ENCODE assay signal across 20 cellular contexts in genomic region chr5:178090856-178091255, GRCh38. TPM values are rescaled to one million over a fixed set of nuclear protein-coding genes. Genes with fewer than 3 reads are reported as not detected.
A peak's percentile ranks its signal among the peaks of the same experiment; 100 is the strongest.
DNase-seq lines count a peak whose midpoint lies in the region; ATAC-seq and TF ChIP-seq lines count a peak whose summit lies in the region.
"Had no signal": no experiment of that assay in that cellular context is flagged by ENCODE, and none has a peak within 500 bp of the region (broad histone marks: within the 10 kb centered on the region; RNA-seq: fewer than 3 reads in every experiment).

No MANE protein-coding gene starts in this region.

- peaks cover 11% of the 10 kb centered on the region for H3K9me3 Mint-ChIP-seq in MCF 10A (ENCODE audit: unreplicated experiment)

- no peaks in the 10 kb centered on the region for H3K36me3 ChIP-seq in mammary epithelial cell (ENCODE audit: insufficient read depth, low read length)
- H3K36me3 ChIP-seq: HAP-1 had no signal

- POLR2A ChIA-PET in MCF 10A (lab: Yijun Ruan, JAX), result interaction anchor here (0.6 to 1.9 kb wide), 2 partner anchors 13 to 117 kb away, joined by 5 to 7 read pairs; no protein-coding TSS in a partner anchor

- WGBS in mammary epithelial cell (ENCODE audit: low coverage, missing lambda C conversion rate), result 2% methylated on average over 6 of the region's 6 CpGs

- H3K27ac ChIP-seq in mammary epithelial cell (ENCODE audit: insufficient read depth, low read depth, low read length), result no peak overlapping the region
- H3K27ac ChIP-seq: SK-N-MC had no signal

- H3K4me3 Mint-ChIP-seq in MCF 10A (ENCODE audit: unreplicated experiment), result no peak overlapping the region
- H3K4me3 Mint-ChIP-seq: CD14-positive monocyte had no signal

- H3K4me3 ChIP-seq in mammary epithelial cell (replicated peaks in 1 of 3; ENCODE audit: insufficient read depth in 1 of 3, low read depth in 2 of 3, low read length in 3 of 3), result no peak overlapping the region
- no peak overlapping the region for H3K4me3 ChIP-seq in epithelial cell of esophagus (ENCODE audit: low read length)
- H3K4me3 ChIP-seq: HAP-1, K562, SK-N-MC had no signal

- dilution Hi-C loops in mammary epithelial cell (cut with HindIII; ENCODE audit: low sequenced_read_pairs), result no loop called here

- H3K4me2 ChIP-seq in mammary epithelial cell (ENCODE audit: insufficient read depth, low read depth, low read length), result peak overlapping the region; percentile 56

- no peaks in the 10 kb centered on the region for H3K36me3 Mint-ChIP-seq in MCF 10A (ENCODE audit: insufficient read depth, unreplicated experiment)
- H3K36me3 Mint-ChIP-seq: CD14-positive monocyte had no signal

- DNase-seq in mammary epithelial cell (peak; percentile 62), MCF 10A (ENCODE audit: unreplicated experiment) (no peak), epithelial cell of esophagus (ENCODE audit: low read depth) (peak; percentile 49), NCI-H524 (lab: John Stamatoyannopoulos, UW) (no peak), NCI-H774 (lab: John Stamatoyannopoulos, UW) (no peak), iPS-NIHi11 (ENCODE audit: low spot score) (no peak)
- DNase-seq: ACHN, AML-193, DMS 273 treated with DMSO at 0.1 percent for 48 hours, GDM1, MV-4-11, NCI-H1417, NCI-H1930, NCI-H446, NCI-H748 treated with DMSO at 0.1 percent for 48 hours had no signal

- ATAC-seq in HG02852 (IDR thresholded peaks at IDR 0.05; ENCODE audit: unreplicated experiment), result peak; percentile 61
- ATAC-seq: K562 had no signal

- intact Hi-C loops in mammary epithelial cell (cut with micrococcal nuclease), result no loop called here
- intact Hi-C loops in MCF 10A (cut with micrococcal nuclease), result no loop called here

- H2AFZ ChIP-seq in mammary epithelial cell (ENCODE audit: low read depth, low read length), result peak overlapping the region; percentile 56

- BruUV-seq in mammary epithelial cell (replicated peaks; lab: Mats Ljungman, UMichigan) (no TSS peak), MCF 10A (replicated peaks; lab: Mats Ljungman, UMichigan) (no TSS peak)

- H4K20me1 ChIP-seq in mammary epithelial cell (ENCODE audit: insufficient read depth, low read length), result no peaks in the 10 kb centered on the region

- peaks cover 12% of the 10 kb centered on the region for H3K4me1 Mint-ChIP-seq in MCF 10A (ENCODE audit: insufficient read depth, unreplicated experiment)
- H3K4me1 Mint-ChIP-seq: CD14-positive monocyte had no signal

- no peak overlapping the region for H3K9ac ChIP-seq in mammary epithelial cell (ENCODE audit: insufficient read depth, low read length)

- H3K9me3 ChIP-seq in mammary epithelial cell (replicated peaks; ENCODE audit: insufficient read depth, low read length), result peaks cover 2% of the 10 kb centered on the region

- H3K4me1 ChIP-seq in mammary epithelial cell (ENCODE audit: insufficient read depth, low read length), result peaks cover 12% of the 10 kb centered on the region
- H3K4me1 ChIP-seq: HAP-1 had no signal

- no peak overlapping the region for H3K27ac Mint-ChIP-seq in MCF 10A (ENCODE audit: low read depth, unreplicated experiment)
- H3K27ac Mint-ChIP-seq: CD14-positive monocyte had no signal

- no peaks in the 10 kb centered on the region for H3K79me2 ChIP-seq in mammary epithelial cell (ENCODE audit: insufficient read depth, low read length)

- TF ChIP-seq CTCF in mammary epithelial cell (conservative IDR thresholded peaks at IDR 0.05 in 1 of 2, IDR thresholded peaks at IDR 0.05 in 1 of 2; ENCODE audit: extremely low read depth in 1 of 2, insufficient read depth in 1 of 2, low read depth in 1 of 2, low read length in 2 of 2) (no peak), MCF 10A (IDR thresholded peaks at IDR 0.05; ENCODE audit: unreplicated experiment) (no peak), epithelial cell of esophagus (IDR thresholded peaks at IDR 0.05; ENCODE audit: insufficient read depth, low read depth, low read length, missing control alignments) (no peak)

- peaks cover 37% of the 10 kb centered on the region for H3K27me3 Mint-ChIP-seq in MCF 10A (ENCODE audit: insufficient read depth, unreplicated experiment)

- H3K27me3 ChIP-seq in mammary epithelial cell (ENCODE audit: insufficient read depth, low read length), result no peaks in the 10 kb centered on the region

- in situ Hi-C loops in mammary epithelial cell (cut with MboI; ENCODE audit: low sequenced_read_pairs in 2 of 2), result no loop called here

- CTCF ChIA-PET in mammary epithelial cell (lab: Charles Lee; ENCODE audit: low non-redundant PET) (no interaction called here), MCF 10A (lab: Yijun Ruan, JAX) (interaction anchor here (1.1 to 5.2 kb wide), 4 partner anchors 14 to 30 kb away, joined by 3 to 42 read pairs (median 4); no protein-coding TSS in a partner anchor)

RNA-seq across cellular contexts. Expression of gene N4BP3, which starts 22.5 kb away (rescaled TPM):
- 1 to 10 TPM in 1 of 2 donors, under 1 TPM in 1; 0.67 to 2.2 TPM for total RNA-seq in mammary epithelial cell
- 0.46 TPM for polyA plus RNA-seq in mammary epithelial cell
- not detected for polyA minus RNA-seq in mammary epithelial cell
- total RNA-seq in MCF 10A (2022), result 0.33 and 0.56 TPM in 2 replicates
- polyA plus RNA-seq: CD14-positive monocyte had no signal

RNA-seq across cellular contexts. Expression of gene RMND5B, which starts 40.0 kb away (rescaled TPM):
- total RNA-seq in mammary epithelial cell, result 10 to 100 TPM; 15.3 to 23.8 TPM
- 17.1 TPM for polyA plus RNA-seq in mammary epithelial cell
- 22.2 TPM for polyA minus RNA-seq in mammary epithelial cell
- 53.0 and 56.5 TPM in 2 replicates for total RNA-seq in MCF 10A (2022)

Comparison
In these comparisons a context has a peak if more than half of its experiments do, and no peak if none do; other contexts are left out.
1. DNase-seq: peak in mammary epithelial cell (single experiment) and epithelial cell of esophagus (single experiment); none in MCF 10A (single experiment), NCI-H524 (0 of 2), NCI-H774 (single experiment) and iPS-NIHi11 (single experiment).